ENCODE assay signal across 18 cellular contexts in the genomic region with DNA sequence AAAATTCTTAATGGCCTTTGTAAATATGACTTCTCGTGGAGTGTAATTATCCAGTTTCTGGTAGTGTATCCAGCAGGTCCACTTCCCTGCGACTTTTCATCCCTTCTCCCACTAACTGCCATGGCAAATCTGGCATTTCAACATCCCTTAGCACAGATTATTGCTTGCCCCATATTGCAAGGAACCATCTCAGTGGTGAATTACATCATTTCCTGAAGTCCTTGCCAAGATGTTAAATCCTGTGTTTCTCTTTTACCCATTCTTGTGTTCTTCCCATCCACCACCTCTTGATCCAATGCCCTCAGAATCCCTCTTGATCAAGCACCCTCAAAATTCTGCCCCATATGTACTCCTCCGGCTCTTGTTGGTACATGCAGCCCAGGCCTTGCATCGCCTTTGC.
"Had no signal": no experiment of that assay in that cellular context is flagged by ENCODE, and none has a peak within 500 bp of the region (broad histone marks: within the 10 kb centered on the region; RNA-seq: fewer than 3 reads in every experiment).

No MANE protein-coding gene starts in this region.

- H3K9me3 Mint-ChIP-seq: activated B cell treated with CpG ODN at 0.5 μM for 24 hours; activated naive CD4-positive, alpha-beta T cell treated with anti-CD3 and anti-CD28 coated beads, Interleukin-2, amount 50 U/mL, for 24 hours; immature natural killer cell; naive B cell; stimulated activated memory B cell treated with anti-CD40 and anti-IgM and Interleukin-4, amounts not matched to agents 10 μg/mL and 1 μg/mL and 100 μg/mL, for 72 hours had no signal

- H3K4me2 ChIP-seq: smooth muscle cell had no signal

- H3K27ac ChIP-seq: cardiac muscle cell, coronary artery, transverse colon had no signal

- H3K27me3 ChIP-seq: cardiac muscle cell, transverse colon had no signal

- ATAC-seq: left cardiac atrium; right cardiac atrium; stimulated activated memory B cell treated with anti-CD40 and anti-IgM and Interleukin-4, amounts not matched to agents 10 μg/mL and 1 μg/mL and 100 μg/mL, for 72 hours had no signal

- H3K36me3 Mint-ChIP-seq: activated naive CD4-positive, alpha-beta T cell treated with anti-CD3 and anti-CD28 coated beads, Interleukin-2, amount 50 U/mL, for 24 hours; immature natural killer cell; naive B cell; stimulated activated memory B cell treated with anti-CD40 and anti-IgM and Interleukin-4, amounts not matched to agents 10 μg/mL and 1 μg/mL and 100 μg/mL, for 72 hours had no signal

- H3K27ac Mint-ChIP-seq: activated B cell treated with CpG ODN at 0.5 μM for 24 hours; activated naive CD4-positive, alpha-beta T cell treated with anti-CD3 and anti-CD28 coated beads, Interleukin-2, amount 50 U/mL, for 24 hours; immature natural killer cell; naive B cell; progenitor cell of endocrine pancreas; stimulated activated memory B cell treated with anti-CD40 and anti-IgM and Interleukin-4, amounts not matched to agents 10 μg/mL and 1 μg/mL and 100 μg/mL, for 72 hours had no signal

- H3K4me3 ChIP-seq: cardiac muscle cell, coronary artery, lung, smooth muscle cell, transverse colon had no signal

- H3K36me3 ChIP-seq: cardiac muscle cell, transverse colon had no signal

- H3K4me1 ChIP-seq: transverse colon had no signal

- H3K27me3 Mint-ChIP-seq: activated naive CD4-positive, alpha-beta T cell treated with anti-CD3 and anti-CD28 coated beads, Interleukin-2, amount 50 U/mL, for 24 hours; progenitor cell of endocrine pancreas had no signal

- H3K9me3 ChIP-seq: transverse colon had no signal

- H3K4me3 Mint-ChIP-seq: activated B cell treated with CpG ODN at 0.5 μM for 24 hours; activated naive CD4-positive, alpha-beta T cell treated with anti-CD3 and anti-CD28 coated beads, Interleukin-2, amount 50 U/mL, for 24 hours; immature natural killer cell; naive B cell; stimulated activated memory B cell treated with anti-CD40 and anti-IgM and Interleukin-4, amounts not matched to agents 10 μg/mL and 1 μg/mL and 100 μg/mL, for 72 hours had no signal

- H3K4me1 Mint-ChIP-seq: activated B cell treated with CpG ODN at 0.5 μM for 24 hours; activated naive CD4-positive, alpha-beta T cell treated with anti-CD3 and anti-CD28 coated beads, Interleukin-2, amount 50 U/mL, for 24 hours; immature natural killer cell; naive B cell; stimulated activated memory B cell treated with anti-CD40 and anti-IgM and Interleukin-4, amounts not matched to agents 10 μg/mL and 1 μg/mL and 100 μg/mL, for 72 hours had no signal

- DNase-seq: activated B cell treated with CpG ODN at 0.5 μM for 24 hours; activated CD4-positive, alpha-beta T cell treated with anti-CD3 and anti-CD28 coated beads, Interleukin-2, amount 50 U/mL, for 1 hour; activated effector memory CD4-positive, alpha-beta T cell treated with Interleukin-2 at 50 U/mL for 16 hours; effector CD4-positive, alpha-beta T cell; glutamatergic neuron; immature natural killer cell; left cardiac atrium; midbrain; naive B cell; right cardiac atrium; transverse colon had no signal
